Comparison of ENCODE assay signal across 8 cellular contexts in the genomic region with DNA sequence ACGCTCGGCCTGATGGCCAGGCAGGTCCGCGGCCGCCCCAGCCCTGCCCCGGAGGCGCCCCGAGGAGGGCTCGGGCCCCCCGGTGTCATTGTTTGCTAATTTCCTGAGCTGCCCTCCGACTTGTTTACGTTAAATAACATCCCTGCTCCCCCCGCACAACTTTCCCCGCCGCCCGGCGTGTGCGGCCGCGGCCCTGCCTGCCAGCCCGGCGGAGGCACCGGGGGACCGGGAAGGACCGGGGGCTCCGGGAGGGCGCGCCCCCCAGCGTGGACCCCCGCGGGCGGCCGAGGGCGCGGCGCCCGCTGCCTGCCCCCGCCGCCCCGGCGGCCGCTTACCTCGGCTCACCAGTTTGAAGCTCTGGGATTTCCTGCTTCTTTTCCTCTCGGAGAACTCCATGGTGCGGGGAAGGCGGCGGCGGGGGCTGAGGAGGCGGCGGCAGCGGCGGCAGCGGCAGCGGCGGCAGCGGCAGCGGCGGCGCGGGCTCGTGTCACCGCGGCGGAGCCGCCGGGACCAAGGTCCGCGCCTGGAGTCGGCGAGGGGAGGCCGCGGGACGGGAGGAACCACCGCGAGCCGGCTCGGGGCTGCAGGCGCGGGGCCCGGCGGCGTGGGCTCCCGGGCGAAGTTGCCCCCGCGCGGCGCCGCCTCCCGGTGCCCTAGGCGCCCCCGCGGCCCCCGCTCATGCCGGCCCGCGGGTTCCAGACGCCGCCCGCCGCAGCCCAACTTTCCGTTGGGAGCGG. TPM values are rescaled to one million over a fixed set of nuclear protein-coding genes. Genes with fewer than 3 reads are reported as not detected.
DNase-seq lines count a peak whose midpoint lies in the region; ATAC-seq and TF ChIP-seq lines count a peak whose summit lies in the region.

No MANE protein-coding gene starts in this region.

- H3K36me3 ChIP-seq in breast epithelium: no peaks in the 10 kb centered on the region
- H3K36me3 ChIP-seq in thoracic aorta: no peaks in the 10 kb centered on the region

- H3K27ac ChIP-seq in breast epithelium: peak overlapping the region; percentile 75 to 84
- peak overlapping the region; percentile 71 to 83 for H3K27ac ChIP-seq in thoracic aorta

- H3K27me3 ChIP-seq in breast epithelium (no peaks in the 10 kb centered on the region), thoracic aorta (replicated peaks; ENCODE audit: insufficient read depth) (no peaks in the 10 kb centered on the region)

- no peak for TF ChIP-seq CTCF in HFF-Myc (IDR thresholded peaks at IDR 0.05; ENCODE audit: low read depth, low read length, missing control alignments)
- TF ChIP-seq CTCF in breast epithelium (IDR thresholded peaks at IDR 0.05): no peak
- no peak for TF ChIP-seq CTCF in thoracic aorta (IDR thresholded peaks at IDR 0.05)

- H3K4me3 ChIP-seq in HFF-Myc (replicated peaks; ENCODE audit: low read depth, low read length) (peak overlapping the region; percentile 39), breast epithelium (peak overlapping the region; percentile 56 to 94 (median 72)), thoracic aorta (peak overlapping the region; percentile 76)

- TF ChIP-seq POLR2A in breast epithelium (IDR thresholded peaks at IDR 0.05): no peak

- DNase-seq in AG20443 (ENCODE audit: low spot score) (peak; percentile 62), HFF-Myc (ENCODE audit: extremely low read depth, low read depth) (no peak), breast epithelium (ENCODE audit: low spot score in 2 of 2) (no peak), left lobe of liver (ENCODE audit: low spot score) (peak; percentile 54), thoracic aorta (ENCODE audit: low spot score) (no peak), T-helper 2 cell (no peak), NCI-H524 treated with DMSO at 0.1 percent for 48 hours (lab: John Stamatoyannopoulos, UW) (no peak), HPDE6-E6E7 (ENCODE audit: extremely low spot score) (no peak)

- H3K4me1 ChIP-seq in breast epithelium: no peaks in the 10 kb centered on the region
- H3K4me1 ChIP-seq in thoracic aorta (ENCODE audit: control insufficient read depth in 1 of 2, low read depth in 2 of 2): peaks cover 5 to 25% of the 10 kb centered on the region in 2 donors

- intact Hi-C loops in breast epithelium (cut with DNase I; ENCODE audit: low total_unique reads): no loop called here

- H3K9me3 ChIP-seq in breast epithelium (no peaks in the 10 kb centered on the region), thoracic aorta (no peaks in the 10 kb centered on the region)

- ATAC-seq in left lobe of liver: peak; percentile 73
- no peak for ATAC-seq in thoracic aorta (ENCODE audit: insufficient number of reproducible peaks, low FRiP score, low read depth)

RNA-seq across cellular contexts. Expression of a gene that starts 0.5 kb away (rescaled TPM):
- 10 to 100 TPM in 2 of 3 donors, 1 to 10 TPM in 1; 9.9 to 19.3 (median 17.7) TPM for total RNA-seq in breast epithelium
- 14.9 TPM for total RNA-seq in left lobe of liver
- total RNA-seq in thoracic aorta: 10 to 100 TPM; 15.3 to 38.5 TPM

RNA-seq across cellular contexts. Expression of a gene that starts 58.5 kb away (rescaled TPM):
- total RNA-seq in breast epithelium (10 to 100 TPM; 29.6 to 48.6 (median 36.7) TPM), left lobe of liver (8.8 TPM), thoracic aorta (10 to 100 TPM; 18.0 to 40.2 TPM)

Comparison
In these comparisons a context has a peak if more than half of its experiments do, and no peak if none do; other contexts are left out.
1. DNase-seq: peak in AG20443 (single experiment) and left lobe of liver (single experiment); none in HFF-Myc (single experiment), breast epithelium (0 of 2), thoracic aorta (single experiment), T-helper 2 cell (0 of 5), NCI-H524 treated with DMSO at 0.1 percent for 48 hours (single experiment) and HPDE6-E6E7 (single experiment).
2. Peak in every context shown above with its lines, with median percentiles within 50 percentile points of each other: H3K4me3 ChIP-seq.